ENCODE assay signal across 8 cellular contexts in genomic region chr11:118918128-118918685, GRCh38. TPM values are rescaled to one million over a fixed set of nuclear protein-coding genes. Genes with fewer than 3 reads are reported as not detected.
DNase-seq lines count a peak whose midpoint lies in the region; ATAC-seq and TF ChIP-seq lines count a peak whose summit lies in the region.
"Had no signal": no experiment of that assay in that cellular context is flagged by ENCODE, and none has a peak within 500 bp of the region (broad histone marks: within the 10 kb centered on the region; RNA-seq: fewer than 3 reads in every experiment).

No MANE protein-coding gene starts in this region.

- H3K36me3 ChIP-seq in iPS-18a (ENCODE audit: control insufficient read depth, low read depth, low read length) (no peaks in the 10 kb centered on the region), skeletal muscle tissue (ENCODE audit: control insufficient read depth in 3 of 3, insufficient read depth in 3 of 3, low read length in 3 of 3) (no peaks in the 10 kb centered on the region)

- no peaks in the 10 kb centered on the region for H3K27me3 ChIP-seq in iPS-18a (ENCODE audit: control insufficient read depth, insufficient read depth, low read length)
- no peaks in the 10 kb centered on the region for H3K27me3 ChIP-seq in skeletal muscle tissue (ENCODE audit: control insufficient read depth in 3 of 3, insufficient read depth in 3 of 3, low read length in 3 of 3)

- in situ Hi-C loops in astrocyte of the cerebellum (cut with HindIII; ENCODE audit: low sequenced_read_pairs), result no loop called here

- H3K9me3 ChIP-seq in iPS-18a (ENCODE audit: control insufficient read depth, low read depth, low read length), result no peaks in the 10 kb centered on the region
- H3K9me3 ChIP-seq in skeletal muscle tissue (ENCODE audit: control insufficient read depth in 3 of 3, low read length in 3 of 3), result no peaks in the 10 kb centered on the region

- H3K27ac ChIP-seq in iPS-18a (ENCODE audit: low read length) (peak overlapping the region; percentile 86), skeletal muscle tissue (ENCODE audit: low read depth, low read length) (peak overlapping the region; percentile 99)

- DNase-seq in EL (peak; percentile 93), NCI-H2196 treated with DMSO at 0.1 percent for 48 hours (lab: John Stamatoyannopoulos, UW; ENCODE audit: unreplicated experiment) (peak; percentile 84), astrocyte of the cerebellum (ENCODE audit: low read depth) (peak; percentile 90), UCSD-AML1 (lab: John Stamatoyannopoulos, UW; ENCODE audit: unreplicated experiment) (no peak)

- peak overlapping the region; percentile 30 for H3K4me3 ChIP-seq in astrocyte of the cerebellum (ENCODE audit: low read depth, low read length)
- peak overlapping the region; percentile 36 for H3K4me3 ChIP-seq in iPS-18a (ENCODE audit: low read length)
- H3K4me3 ChIP-seq in skeletal muscle tissue (ENCODE audit: low read length in 3 of 3), result peak overlapping the region; percentile 56 to 89 (median 59)

- H3K9ac ChIP-seq in iPS-18a (ENCODE audit: low read length) (no peak overlapping the region), skeletal muscle tissue (ENCODE audit: low read depth in 1 of 3, low read length in 3 of 3) (peak overlapping the region; percentile 62 to 76 (median 70))

- ATAC-seq in GM21737 (IDR thresholded peaks at IDR 0.05; ENCODE audit: unreplicated experiment), result no peak

- peaks cover 86% of the 10 kb centered on the region for H3K4me1 ChIP-seq in iPS-18a (ENCODE audit: control insufficient read depth, low read depth, low read length)
- H3K4me1 ChIP-seq in skeletal muscle tissue (ENCODE audit: control insufficient read depth in 3 of 3, insufficient read depth in 3 of 3, low read length in 3 of 3), result peaks cover 95 to 98% (median 96%) of the 10 kb centered on the region in 3 donors

- TF ChIP-seq CTCF in astrocyte of the cerebellum (IDR thresholded peaks at IDR 0.05; ENCODE audit: low read depth, low read length, missing control alignments), result no peak

RNA-seq across cellular contexts. Expression of gene BCL9L, which starts 7.5 kb away (rescaled TPM):
- 24.0 TPM for total RNA-seq in skeletal muscle tissue

RNA-seq across cellular contexts. Expression of gene CXCR5, which starts 34.5 kb away (rescaled TPM):
- total RNA-seq in skeletal muscle tissue, result not detected

RNA-seq across cellular contexts. Expression of gene UPK2, which starts 37.9 kb away (rescaled TPM):
- not detected for total RNA-seq in skeletal muscle tissue
- total RNA-seq: activated CD8-positive, alpha-beta memory T cell treated with anti-CD3 and anti-CD28 coated beads for 36 hours had no signal

RNA-seq across cellular contexts. Expression of gene FOXR1, which starts 53.4 kb away (rescaled TPM):
- total RNA-seq in skeletal muscle tissue, result not detected
- total RNA-seq: activated CD8-positive, alpha-beta memory T cell treated with anti-CD3 and anti-CD28 coated beads for 36 hours had no signal
